1 cellular context compared by ENCODE assay signal in genomic region chr22:18933914-18934313, GRCh38.
TF ChIP-seq lines count a peak whose summit lies in the region.

No MANE protein-coding gene starts in this region.

TF ChIP-seq in GM12878, 131 proteins besides CTCF, POLR2A, EP300 and RAD21:
- TF ChIP-seq TCF3 (IDR thresholded peaks at IDR 0.05; ENCODE audit: borderline replicate concordance, insufficient read depth, low read depth, low read length) = no peak
- TF ChIP-seq BHLHE40 (IDR thresholded peaks at IDR 0.05; ENCODE audit: borderline replicate concordance in 1 of 2, low read depth in 2 of 2, low read length in 1 of 2) = no peak
- TF ChIP-seq RUNX3 (IDR thresholded peaks at IDR 0.05; ENCODE audit: low read length) = no peak
